In the genomic region with DNA sequence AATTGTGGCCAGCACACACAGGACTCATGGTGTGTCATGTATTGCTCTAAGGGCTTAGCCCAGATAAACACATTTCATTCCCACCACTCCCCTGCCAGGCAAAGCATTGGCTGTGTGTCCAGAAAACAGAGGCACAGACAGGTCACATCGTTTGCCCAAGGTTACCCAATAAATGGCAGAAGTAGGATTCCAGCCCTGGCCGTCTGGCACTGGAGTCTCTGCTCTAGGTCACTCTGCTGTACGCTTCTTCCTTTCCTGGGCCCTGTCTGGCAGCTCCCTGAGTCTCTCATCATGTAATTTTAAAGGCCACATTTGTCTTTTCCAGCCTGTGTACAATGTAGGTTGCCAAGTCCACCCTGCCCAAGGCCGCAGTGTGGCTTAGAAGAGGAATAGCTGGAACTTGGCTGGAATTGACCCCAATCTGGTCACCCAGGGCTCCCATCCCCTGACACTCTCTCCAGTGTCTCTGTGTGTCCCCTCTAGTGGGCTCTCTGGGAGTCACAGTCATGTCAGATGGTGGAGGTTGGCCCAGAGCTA, we compare ENCODE assay signal across 1 cellular context.
TF ChIP-seq lines count a peak whose summit lies in the region.

No MANE protein-coding gene starts in this region.

TF ChIP-seq in GM12891, 5 proteins besides CTCF, POLR2A, EP300 and RAD21:
- TF ChIP-seq POU2F2 (IDR thresholded peaks at IDR 0.05; ENCODE audit: low read depth, low read length): no peak
- TF ChIP-seq POLR2AphosphoS5 (IDR thresholded peaks at IDR 0.05; ENCODE audit: low read depth, low read length): no peak
- TF ChIP-seq TAF1 (IDR thresholded peaks at IDR 0.05; ENCODE audit: low read depth, low read length): no peak
- no peak for TF ChIP-seq PAX5 (IDR thresholded peaks at IDR 0.05; ENCODE audit: insufficient read depth, low read length, severe bottlenecking)
- TF ChIP-seq SPI1 (IDR thresholded peaks at IDR 0.05; ENCODE audit: low read depth, low read length): no peak
TF ChIP-seq in GM12891: peak in this region for 0.
